In the genomic region with DNA sequence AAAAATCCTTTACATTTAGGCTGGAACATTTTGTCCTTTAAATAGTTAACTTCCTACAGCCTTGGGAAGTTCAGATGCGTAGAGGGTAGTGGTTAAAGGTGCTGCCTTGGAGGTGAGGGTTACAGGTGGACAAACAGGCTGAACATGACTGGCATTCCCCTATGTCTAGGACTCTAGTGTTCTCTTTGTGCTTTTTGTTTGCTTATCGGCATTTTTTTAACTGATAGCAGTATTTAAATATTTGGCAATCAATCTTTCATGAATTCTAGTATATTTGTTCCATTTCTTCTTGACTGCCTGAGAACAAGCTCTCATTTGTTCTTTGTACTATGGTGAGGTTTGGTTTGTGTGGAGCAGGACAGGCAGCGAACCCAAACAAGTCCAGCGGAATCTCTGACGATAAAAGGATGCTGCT, we compare ENCODE assay signal across 1 cellular context.
TF ChIP-seq lines count a peak whose summit lies in the region.

No MANE protein-coding gene starts in this region.

TF ChIP-seq in H1, 55 proteins besides CTCF, POLR2A, EP300 and RAD21:
- no peak for TF ChIP-seq CBX5 (IDR thresholded peaks at IDR 0.05; ENCODE audit: low read depth, low read length)
- TF ChIP-seq HDAC2 (IDR thresholded peaks at IDR 0.05; ENCODE audit: borderline replicate concordance in 1 of 2, low read depth in 2 of 2, low read length in 2 of 2), result no peak
- no peak for TF ChIP-seq GABPA (IDR thresholded peaks at IDR 0.05; ENCODE audit: borderline replicate concordance, insufficient read depth, low read length)
- TF ChIP-seq JUND (IDR thresholded peaks at IDR 0.05; ENCODE audit: low read length), result no peak
- no peak for TF ChIP-seq EGR1 (IDR thresholded peaks at IDR 0.05; ENCODE audit: borderline replicate concordance, low read depth, low read length)
- TF ChIP-seq KDM4A (IDR thresholded peaks at IDR 0.05; ENCODE audit: low read depth, low read length, severe bottlenecking), result no peak
- no peak for TF ChIP-seq RBBP5 (IDR thresholded peaks at IDR 0.05; ENCODE audit: borderline replicate concordance, low read depth, low read length)
- TF ChIP-seq, protein P1, sequence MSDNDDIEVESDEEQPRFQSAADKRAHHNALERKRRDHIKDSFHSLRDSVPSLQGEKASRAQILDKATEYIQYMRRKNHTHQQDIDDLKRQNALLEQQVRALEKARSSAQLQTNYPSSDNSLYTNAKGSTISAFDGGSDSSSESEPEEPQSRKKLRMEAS (IDR thresholded peaks at IDR 0.05), result no peak
- no peak for TF ChIP-seq NRF1 (IDR thresholded peaks at IDR 0.05; ENCODE audit: low read depth, low read length)
- no peak for TF ChIP-seq SP2 (IDR thresholded peaks at IDR 0.05; ENCODE audit: low read length)
- TF ChIP-seq YY1 (IDR thresholded peaks at IDR 0.05; ENCODE audit: low read depth, low read length), result no peak
